In genomic region chr10:36224431-36224985, GRCh38 we compare ENCODE assay signal across 2 cellular contexts.
TF ChIP-seq lines count a peak whose summit lies in the region.

No MANE protein-coding gene starts in this region.

TF ChIP-seq in SK-N-SH, 30 proteins besides CTCF, POLR2A, EP300 and RAD21 (continued from another document):
- TF ChIP-seq PBX3 (IDR thresholded peaks at IDR 0.05) (peak; percentile 49; the same call in 1 of the 2 replicates), GATA2 (CRISPR knock-in tag; IDR thresholded peaks at IDR 0.05) (no peak)
TF ChIP-seq in SK-N-SH: peak in this region for 3.

TF ChIP-seq in SK-N-SH treated with all-trans-retinoic acid at 6 μM for 48 hours, 23 proteins besides CTCF, POLR2A, EP300 and RAD21:
- TF ChIP-seq CSRNP3 (CRISPR knock-in tag; IDR thresholded peaks at IDR 0.05) (no peak), TCF4 (CRISPR knock-in tag; IDR thresholded peaks at IDR 0.05; ENCODE audit: borderline replicate concordance) (no peak), ARNTL (CRISPR knock-in tag; IDR thresholded peaks at IDR 0.05; ENCODE audit: borderline replicate concordance, low read depth) (no peak), TSHZ2 (CRISPR knock-in tag; IDR thresholded peaks at IDR 0.05) (no peak), OSR1 (CRISPR knock-in tag; IDR thresholded peaks at IDR 0.05) (no peak), CREB5 (CRISPR knock-in tag; IDR thresholded peaks at IDR 0.05; ENCODE audit: low read depth) (no peak), GLIS3 (CRISPR knock-in tag; IDR thresholded peaks at IDR 0.05) (no peak), RARB (CRISPR knock-in tag; IDR thresholded peaks at IDR 0.05) (no peak), ESRRG (CRISPR knock-in tag; IDR thresholded peaks at IDR 0.05) (no peak), ZFP3 (CRISPR knock-in tag; IDR thresholded peaks at IDR 0.05) (no peak), TOX (CRISPR knock-in tag; IDR thresholded peaks at IDR 0.05; ENCODE audit: borderline replicate concordance) (no peak), PATZ1 (CRISPR knock-in tag; IDR thresholded peaks at IDR 0.05; ENCODE audit: borderline replicate concordance) (no peak), ZNF8 (CRISPR knock-in tag; IDR thresholded peaks at IDR 0.05) (no peak), ZNF565 (CRISPR knock-in tag; conservative IDR thresholded peaks at IDR 0.05; ENCODE audit: low read depth) (no peak), POU6F1 (CRISPR knock-in tag; IDR thresholded peaks at IDR 0.05; ENCODE audit: borderline replicate concordance, low read depth) (no peak)
